In genomic region chr18:74285583-74285982, GRCh38 we compare ENCODE assay signal across 13 cellular contexts. TPM values are rescaled to one million over a fixed set of nuclear protein-coding genes. Genes with fewer than 3 reads are reported as not detected.
DNase-seq lines count a peak whose midpoint lies in the region; ATAC-seq and TF ChIP-seq lines count a peak whose summit lies in the region.
"Not testable (repeated sequence)": the region's sequence is repeated elsewhere in the genome, so short reads cannot be mapped to it uniquely, and the experiment has no call there.
"Had no signal": no experiment of that assay in that cellular context is flagged by ENCODE, and none has a peak within 500 bp of the region (broad histone marks: within the 10 kb centered on the region; RNA-seq: fewer than 3 reads in every experiment).

No MANE protein-coding gene starts in this region.

- BruUV-seq in PC-3 (replicated peaks; lab: Mats Ljungman, UMichigan), result not testable (repeated sequence)

- H3K4me3 ChIP-seq in PC-3 (ENCODE audit: low read length) (0 out of 2 replicates have a peak overlapping the region, but pooled peaks have one; percentile 16), liver (ENCODE audit: low read depth in 1 of 3, low read length in 3 of 3) (peak overlapping the region in 2 of 3 donors; percentile 0 to 11)
- not testable (repeated sequence) for H3K4me3 ChIP-seq in left ventricle myocardium inferior; parathyroid adenoma (ENCODE audit: low read depth, low read length); stomach smooth muscle (ENCODE audit: low read length in 2 of 2); upper lobe of right lung

- intact Hi-C loops in PC-3 (cut with micrococcal nuclease); left ventricle myocardium inferior (cut with micrococcal nuclease); upper lobe of right lung (cut with DNase I): not testable (repeated sequence)

- DNase-seq in PC-3; endothelial cell (ENCODE audit: low spot score); left ventricle myocardium inferior; upper lobe of right lung: not testable (repeated sequence)

- H3K27me3 Mint-ChIP-seq in endothelial cell (ENCODE audit: unreplicated experiment), result peaks cover 14% of the 10 kb centered on the region

- H3K4me1 ChIP-seq in PC-3 (ENCODE audit: insufficient read depth, low read length) (peaks cover 78% of the 10 kb centered on the region), left ventricle myocardium inferior (peaks cover 100% of the 10 kb centered on the region), liver (ENCODE audit: control insufficient read depth in 4 of 4, insufficient read depth in 4 of 4, low read length in 3 of 4) (peaks cover 18 to 77% (median 57%) of the 10 kb centered on the region in 4 donors), parathyroid adenoma (peaks cover 49% of the 10 kb centered on the region), stomach smooth muscle (ENCODE audit: control insufficient read depth, insufficient read depth, low read length) (peaks cover 51% of the 10 kb centered on the region), upper lobe of right lung (peaks cover 70% of the 10 kb centered on the region)

- H3K27me3 ChIP-seq in PC-3 (ENCODE audit: low read length); left ventricle myocardium inferior (ENCODE audit: low read depth); liver (ENCODE audit: control insufficient read depth in 4 of 4, insufficient read depth in 4 of 4, low read length in 3 of 4); parathyroid adenoma (ENCODE audit: control insufficient read depth, insufficient read depth, low read length); stomach smooth muscle (ENCODE audit: control insufficient read depth in 1 of 2, insufficient read depth in 2 of 2, low read length in 2 of 2); upper lobe of right lung: not testable (repeated sequence)

- H3K36me3 ChIP-seq in PC-3 (ENCODE audit: low read depth, low read length); left ventricle myocardium inferior; parathyroid adenoma (ENCODE audit: control insufficient read depth, insufficient read depth, low read length); stomach smooth muscle (ENCODE audit: control insufficient read depth in 2 of 2, insufficient read depth in 2 of 2, low read length in 2 of 2); upper lobe of right lung: not testable (repeated sequence)
- peaks cover 0 to 16% (median 2%) of the 10 kb centered on the region in 4 donors for H3K36me3 ChIP-seq in liver (ENCODE audit: control insufficient read depth in 4 of 4, insufficient read depth in 3 of 4, low read depth in 1 of 4, low read length in 3 of 4)

- not testable (repeated sequence) for H3F3A ChIP-seq in PC-3 (ENCODE audit: low read length, unreplicated experiment)

- H3K9me2 ChIP-seq in PC-3 (replicated peaks; ENCODE audit: low read length), result not testable (repeated sequence)

- not testable (repeated sequence) for ATAC-seq in PC-3, upper lobe of right lung

- not testable (repeated sequence) for TF ChIP-seq RAD21 in liver (IDR thresholded peaks at IDR 0.05)

- H3K36me3 Mint-ChIP-seq in endothelial cell (ENCODE audit: low read depth, unreplicated experiment), result not testable (repeated sequence)

- CTCF ChIA-PET in PC-3 (lab: Charles Lee), result not testable (repeated sequence)

- WGBS in liver, result 77% methylated on average over 3 of the region's 3 CpGs

- not testable (repeated sequence) for TF ChIP-seq CTCF in PC-3 (conservative IDR thresholded peaks at IDR 0.05; ENCODE audit: low read depth, low read length); endothelial cell (IDR thresholded peaks at IDR 0.05; ENCODE audit: unreplicated experiment); left ventricle myocardium inferior (IDR thresholded peaks at IDR 0.05; ENCODE audit: borderline replicate concordance); liver (IDR thresholded peaks at IDR 0.05; ENCODE audit: low read depth, low read length, missing input control); parathyroid adenoma (IDR thresholded peaks at IDR 0.05); upper lobe of right lung (IDR thresholded peaks at IDR 0.05)

- H3K27ac Mint-ChIP-seq in endothelial cell (ENCODE audit: unreplicated experiment), result peak overlapping the region; percentile 45

- POLR2A ChIA-PET in PC-3 (lab: Charles Lee; ENCODE audit: unreplicated experiment), result not testable (repeated sequence)

- H3K9me3 ChIP-seq in PC-3 (ENCODE audit: low read length); left ventricle myocardium inferior (replicated peaks); liver (ENCODE audit: control insufficient read depth in 4 of 4, low read length in 3 of 4); parathyroid adenoma (ENCODE audit: control insufficient read depth, low read length); stomach smooth muscle (ENCODE audit: control insufficient read depth in 2 of 2, low read length in 2 of 2); upper lobe of right lung: not testable (repeated sequence)

- peaks cover 97% of the 10 kb centered on the region for H3K79me2 ChIP-seq in PC-3 (ENCODE audit: low read length)
- H3K79me2 ChIP-seq in parathyroid adenoma, result peaks cover 42% of the 10 kb centered on the region

- H3K4me1 Mint-ChIP-seq in endothelial cell (ENCODE audit: unreplicated experiment), result peaks cover 74% of the 10 kb centered on the region

- not testable (repeated sequence) for H4K20me1 ChIP-seq in PC-3 (ENCODE audit: low read length)

- H3K4me3 Mint-ChIP-seq in endothelial cell (ENCODE audit: unreplicated experiment), result peak overlapping the region; percentile 43

- not testable (repeated sequence) for H3K27ac ChIP-seq in PC-3 (ENCODE audit: low read length)
- H3K27ac ChIP-seq in left ventricle myocardium inferior (replicated peaks) (peak overlapping the region; percentile 90), liver (ENCODE audit: low read depth in 1 of 2, low read length in 2 of 2) (peak overlapping the region; percentile 83 to 87), parathyroid adenoma (peak overlapping the region; percentile 74), stomach smooth muscle (ENCODE audit: low read length) (peak overlapping the region; percentile 91), upper lobe of right lung (peak overlapping the region; percentile 85)

- H2AFZ ChIP-seq in PC-3 (ENCODE audit: low read length); parathyroid adenoma: not testable (repeated sequence)

- not testable (repeated sequence) for H3K9ac ChIP-seq in PC-3 (ENCODE audit: low read length); parathyroid adenoma; stomach smooth muscle (ENCODE audit: low read length in 2 of 2)
- H3K9ac ChIP-seq in liver (ENCODE audit: low read depth in 1 of 2, low read length in 2 of 2), result peak overlapping the region; percentile 50 to 70

- peak overlapping the region; percentile 60 for H3K4me2 ChIP-seq in PC-3 (ENCODE audit: low read length)
- not testable (repeated sequence) for H3K4me2 ChIP-seq in parathyroid adenoma (ENCODE audit: low read length)

- not testable (repeated sequence) for H3K9me3 Mint-ChIP-seq in endothelial cell (ENCODE audit: unreplicated experiment)

RNA-seq across cellular contexts. Expression of gene CYB5A, which starts 6.2 kb away (rescaled TPM):
- 98.0 and 130 TPM in 2 replicates for total RNA-seq in PC-3 (2014; rRNA removed)
- total RNA-seq in endothelial cell (ENCODE audit: unreplicated experiment), result 119 TPM
- total RNA-seq in left ventricle myocardium inferior, result 105 TPM
- 100 to 1,000 TPM; 277 to 605 TPM for total RNA-seq in liver
- 1,000 to 10,000 TPM; 1,639 to 2,022 TPM for polyA plus RNA-seq in liver
- total RNA-seq in upper lobe of right lung, result 399 TPM

RNA-seq across cellular contexts. Expression of gene C18orf63, which starts 30.1 kb away (rescaled TPM):
- total RNA-seq in PC-3 (2014; rRNA removed), result not detected in 2 replicates
- total RNA-seq in endothelial cell (ENCODE audit: unreplicated experiment), result not detected
- total RNA-seq in left ventricle myocardium inferior, result not detected
- not detected for total RNA-seq in liver
- polyA plus RNA-seq in liver, result not detected
- total RNA-seq in upper lobe of right lung, result 0.17 TPM
- total RNA-seq: Caco-2; CD4-positive, alpha-beta memory T cell; H4; M059J; Peyer's patch had no signal
- polyA plus RNA-seq: CD4-positive, alpha-beta memory T cell; IgD-negative memory B cell had no signal
